Comparison of ENCODE assay signal across 29 cellular contexts in the genomic region with DNA sequence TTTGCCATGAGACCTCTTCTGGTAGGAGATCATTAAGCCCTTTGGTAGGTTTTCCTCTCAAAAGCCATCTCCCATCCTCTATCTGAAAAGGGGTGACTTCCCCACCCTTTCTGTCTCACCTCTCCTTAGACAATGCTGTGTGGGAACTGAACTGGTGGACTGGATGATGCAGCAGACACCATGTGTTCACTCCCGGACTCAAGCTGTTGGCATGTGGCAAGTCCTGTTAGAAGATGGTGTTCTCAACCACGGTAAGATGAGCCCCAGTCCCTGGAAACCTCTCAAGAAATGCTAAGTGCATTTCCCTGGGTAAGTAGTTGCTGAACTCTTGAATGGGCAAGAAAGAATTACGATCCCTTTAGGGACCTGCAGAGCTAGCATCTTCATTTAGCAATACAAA.
"Had no signal": no experiment of that assay in that cellular context is flagged by ENCODE, and none has a peak within 500 bp of the region (broad histone marks: within the 10 kb centered on the region; RNA-seq: fewer than 3 reads in every experiment).

No MANE protein-coding gene starts in this region.

- H3K4me3 Mint-ChIP-seq: activated CD4-positive, alpha-beta memory T cell treated with anti-CD3 and anti-CD28 coated beads for 36 hours; activated CD4-positive, alpha-beta T cell treated with anti-CD3 and anti-CD28 coated beads, Interleukin-2, amount 10 ng/mL, durations not matched to agents 24 days and 14 days; activated naive CD4-positive, alpha-beta T cell treated with anti-CD3 and anti-CD28 coated beads for 36 hours; activated naive CD8-positive, alpha-beta T cell treated with anti-CD3 and anti-CD28 coated beads for 36 hours; activated T-helper 1 cell treated with anti-CD3 and anti-CD28 coated beads, Interleukin-12 subunit alpha, Interleukin-12 subunit beta, Interleukin-2, Interleukin-4 antibody, amounts not matched to agents 30 ng/mL and 10 ng/mL and 1 ng/mL, durations not matched to agents 14 hours and 24 hours and 36 hours; nephron; stimulated activated naive B cell treated with anti-CD40 and anti-IgM and Interleukin-4, amounts not matched to agents 10 μg/mL and 1 μg/mL and 100 μg/mL, for 72 hours had no signal

- H3K9me3 Mint-ChIP-seq: activated CD4-positive, alpha-beta memory T cell treated with anti-CD3 and anti-CD28 coated beads for 36 hours; activated naive CD4-positive, alpha-beta T cell treated with anti-CD3 and anti-CD28 coated beads for 36 hours; activated naive CD8-positive, alpha-beta T cell treated with anti-CD3 and anti-CD28 coated beads for 36 hours; activated T-helper 1 cell treated with anti-CD3 and anti-CD28 coated beads, Interleukin-12 subunit alpha, Interleukin-12 subunit beta, Interleukin-2, Interleukin-4 antibody, amounts not matched to agents 30 ng/mL and 10 ng/mL and 1 ng/mL, durations not matched to agents 14 hours and 24 hours and 36 hours; nephron; stimulated activated naive B cell treated with anti-CD40 and anti-IgM and Interleukin-4, amounts not matched to agents 10 μg/mL and 1 μg/mL and 100 μg/mL, for 72 hours had no signal

- H3K4me1 ChIP-seq: colonic mucosa, prostate gland had no signal

- H3K27me3 Mint-ChIP-seq: activated CD4-positive, alpha-beta T cell treated with anti-CD3 and anti-CD28 coated beads, Interleukin-2, amount 10 ng/mL, durations not matched to agents 24 days and 14 days; activated naive CD8-positive, alpha-beta T cell treated with anti-CD3 and anti-CD28 coated beads for 36 hours had no signal

- H3K27ac ChIP-seq: adrenal gland, body of pancreas, colonic mucosa, gastroesophageal sphincter, neutrophil, prostate gland, suprapubic skin, transverse colon had no signal

- DNase-seq: activated CD4-positive, alpha-beta memory T cell treated with anti-CD3 and anti-CD28 coated beads for 36 hours; activated CD4-positive, alpha-beta T cell treated with anti-CD3 and anti-CD28 coated beads, Interleukin-2, amount 10 ng/mL, durations not matched to agents 24 days and 14 days; activated CD4-positive, CD25-positive, alpha-beta regulatory T cell treated with anti-CD3 and anti-CD28 coated beads, Interleukin-2, amount 50 U/mL, for 72 hours; activated CD8-positive, alpha-beta memory T cell treated with anti-CD3 and anti-CD28 coated beads, Interleukin-2, amount 50 U/mL, for 4 hours; activated effector memory CD4-positive, alpha-beta T cell treated with anti-CD3 and anti-CD28 coated beads, Interleukin-2, amount 50 U/mL, for 16 hours; activated naive CD4-positive, alpha-beta T cell treated with anti-CD3 and anti-CD28 coated beads for 36 hours; activated naive CD8-positive, alpha-beta T cell treated with anti-CD3 and anti-CD28 coated beads for 36 hours; activated T-cell treated with anti-CD3 and anti-CD28 coated beads, Interleukin-2, amount 50 U/mL, for 1 hour; adrenal gland; aorta; body of pancreas; colonic mucosa; effector CD8-positive, alpha-beta T cell; head of caudate nucleus; hippocampal formation; left cardiac atrium; left ventricle myocardium superior; mucosa of descending colon; stimulated activated CD4-positive, alpha-beta T cell treated with anti-CD3 and anti-CD28 coated beads, Interleukin-15, amount 100 ng/mL, for 24 hours; stimulated activated CD4-positive, alpha-beta T cell treated with anti-CD3 and anti-CD28 coated beads, Interleukin-2, amount 100 ng/mL, for 24 hours; stimulated activated naive B cell treated with anti-CD40 and anti-IgM and Interleukin-4, amounts not matched to agents 10 μg/mL and 1 μg/mL and 100 μg/mL, for 72 hours; T1000; transverse colon had no signal

- H3K27ac Mint-ChIP-seq: activated CD4-positive, alpha-beta memory T cell treated with anti-CD3 and anti-CD28 coated beads for 36 hours; activated CD4-positive, alpha-beta T cell treated with anti-CD3 and anti-CD28 coated beads, Interleukin-2, amount 10 ng/mL, durations not matched to agents 24 days and 14 days; activated naive CD4-positive, alpha-beta T cell treated with anti-CD3 and anti-CD28 coated beads for 36 hours; activated naive CD8-positive, alpha-beta T cell treated with anti-CD3 and anti-CD28 coated beads for 36 hours; activated T-helper 1 cell treated with anti-CD3 and anti-CD28 coated beads, Interleukin-12 subunit alpha, Interleukin-12 subunit beta, Interleukin-2, Interleukin-4 antibody, amounts not matched to agents 30 ng/mL and 10 ng/mL and 1 ng/mL, durations not matched to agents 14 hours and 24 hours and 36 hours; nephron; stimulated activated naive B cell treated with anti-CD40 and anti-IgM and Interleukin-4, amounts not matched to agents 10 μg/mL and 1 μg/mL and 100 μg/mL, for 72 hours had no signal

- H3K9me3 ChIP-seq: adrenal gland, body of pancreas, colonic mucosa, gastroesophageal sphincter, mucosa of descending colon, neutrophil, prostate gland, suprapubic skin, transverse colon had no signal

- H3K4me3 ChIP-seq: adrenal gland, body of pancreas, colonic mucosa, gastroesophageal sphincter, mucosa of descending colon, prostate gland, suprapubic skin, transverse colon had no signal

- H3K36me3 ChIP-seq: colonic mucosa, gastroesophageal sphincter, neutrophil, prostate gland, suprapubic skin, transverse colon had no signal

- H3K36me3 Mint-ChIP-seq: activated CD4-positive, alpha-beta memory T cell treated with anti-CD3 and anti-CD28 coated beads for 36 hours; stimulated activated naive B cell treated with anti-CD40 and anti-IgM and Interleukin-4, amounts not matched to agents 10 μg/mL and 1 μg/mL and 100 μg/mL, for 72 hours had no signal

- H3K27me3 ChIP-seq: adrenal gland, body of pancreas, colonic mucosa, gastroesophageal sphincter, neutrophil, suprapubic skin, transverse colon had no signal

- ATAC-seq: body of pancreas; gastroesophageal sphincter; left cardiac atrium; left ventricle myocardium superior; mucosa of descending colon; stimulated activated naive B cell treated with anti-CD40 and anti-IgM and Interleukin-4, amounts not matched to agents 10 μg/mL and 1 μg/mL and 100 μg/mL, for 72 hours had no signal
